ENCODE assay signal across 19 cellular contexts in the genomic region with DNA sequence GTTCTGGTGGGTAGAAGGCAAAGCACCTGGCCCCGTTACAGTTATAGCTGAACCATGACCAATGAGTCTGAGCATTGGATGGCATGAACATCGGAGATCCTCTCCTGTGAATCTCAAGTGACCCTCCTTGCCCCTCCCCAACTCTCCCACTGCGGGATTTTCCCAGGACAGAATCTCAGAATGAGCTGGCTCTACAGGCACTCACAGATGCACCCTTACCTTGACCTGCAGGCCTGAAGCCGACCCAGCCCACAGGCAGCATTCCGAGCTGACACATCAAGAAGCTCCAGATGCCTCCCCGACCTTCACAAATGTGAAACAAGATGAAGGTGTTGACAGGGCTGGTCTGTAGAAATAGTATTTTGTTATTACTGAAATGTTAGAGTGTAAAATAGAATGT.
"Had no signal": no experiment of that assay in that cellular context is flagged by ENCODE, and none has a peak within 500 bp of the region (broad histone marks: within the 10 kb centered on the region; RNA-seq: fewer than 3 reads in every experiment).

No MANE protein-coding gene starts in this region.

- H3K27ac ChIP-seq: esophagus squamous epithelium, gastroesophageal sphincter, tibial artery, upper lobe of right lung had no signal

- H3K27me3 ChIP-seq: esophagus squamous epithelium, gastroesophageal sphincter, tibial artery, upper lobe of right lung, vagina had no signal

- H3K27ac Mint-ChIP-seq: immature natural killer cell had no signal

- H3K4me3 ChIP-seq: esophagus squamous epithelium, gastroesophageal sphincter, tibial artery, upper lobe of right lung, vagina had no signal

- H3K9me3 ChIP-seq: upper lobe of right lung, vagina had no signal

- H3K36me3 ChIP-seq: esophagus squamous epithelium, gastroesophageal sphincter, tibial artery, upper lobe of right lung, vagina had no signal

- DNase-seq: dermis blood vessel endothelial cell; esophagus squamous epithelium; foreskin fibroblast; glutamatergic neuron; immature natural killer cell; kidney; left colon; mesendoderm; naive thymus-derived CD4-positive, alpha-beta T cell; posterior cingulate gyrus; right cardiac atrium; small intestine; stimulated activated CD4-positive, alpha-beta T cell treated with anti-CD3 and anti-CD28 coated beads, Interleukin-12 subunit alpha, Interleukin-12 subunit beta, amount 100 ng/mL, for 4 hours; stimulated activated naive CD8-positive, alpha-beta T cell treated with anti-CD3 and anti-CD28 coated beads, Interleukin-15, Interleukin-2, amounts not matched to agents 100 U/mL and 50 U/mL, for 24 hours; tibial artery; upper lobe of right lung had no signal

- H3K4me3 Mint-ChIP-seq: immature natural killer cell; naive thymus-derived CD4-positive, alpha-beta T cell; neural crest cell had no signal
